24 cellular contexts compared by ENCODE assay signal in the genomic region with DNA sequence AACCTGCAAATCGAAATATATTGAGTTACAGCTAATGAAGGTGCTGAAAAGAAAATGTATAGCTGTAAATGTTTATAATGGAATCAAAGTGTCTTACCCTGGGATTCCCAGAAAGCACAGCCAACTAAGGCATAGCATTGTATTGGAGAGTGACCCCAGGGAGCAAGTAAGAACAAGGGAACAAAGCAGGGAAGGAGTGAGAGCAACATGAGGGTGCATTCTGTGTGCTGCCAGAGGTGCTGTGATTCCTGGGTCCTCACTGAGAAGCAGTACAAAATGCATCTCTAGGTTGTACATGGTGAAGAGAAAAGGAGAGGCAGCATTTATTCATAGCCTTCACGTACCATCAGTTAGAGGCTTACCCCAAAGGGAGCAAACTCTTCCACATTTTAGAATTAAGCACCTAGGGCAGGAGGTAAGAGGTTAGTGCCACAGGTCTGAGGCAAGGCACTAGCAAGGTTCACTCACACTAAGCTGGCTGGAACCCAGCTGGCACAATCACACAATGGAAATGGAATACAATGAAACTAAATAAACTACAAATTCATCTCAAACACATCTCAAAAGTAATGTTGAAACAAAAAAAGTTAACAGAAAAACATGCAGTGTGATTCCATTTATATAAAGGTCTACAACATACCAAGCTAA.
"Had no signal": no experiment of that assay in that cellular context is flagged by ENCODE, and none has a peak within 500 bp of the region (broad histone marks: within the 10 kb centered on the region; RNA-seq: fewer than 3 reads in every experiment).

No MANE protein-coding gene starts in this region.

- H3K27ac Mint-ChIP-seq: IgD-negative memory B cell had no signal

- H3K36me3 ChIP-seq: SJCRH30 had no signal

- H3K36me3 Mint-ChIP-seq: IgD-negative memory B cell had no signal

- H3K4me1 Mint-ChIP-seq: IgD-negative memory B cell had no signal

- H3K27ac ChIP-seq: HL-60, RWPE1, SJCRH30 had no signal

- ATAC-seq: K562, Panc1, PC-3, SK-N-SH treated with all-trans-retinoic acid at 6 μM for 48 hours had no signal

- H3K4me1 ChIP-seq: SJCRH30 had no signal

- DNase-seq: NCI-H1092; NCI-H1105 treated with DMSO at 0.1 percent for 48 hours; NCI-H1417 treated with DMSO at 0.1 percent for 48 hours; NCI-H146; NCI-H1694 treated with DMSO at 0.1 percent for 48 hours; NCI-H1930; NCI-H2081; NCI-H2107; NCI-H2227 treated with DMSO at 0.1 percent for 48 hours; NCI-H524; NCI-H526 treated with DMSO at 0.1 percent for 48 hours; NCI-H748 treated with DMSO at 0.1 percent for 48 hours; NK-92 treated with Interleukin-12 subunit alpha and Interleukin-12 subunit beta, amount 100 ng/mL, for 24 hours; PC-3; SHP77; SJCRH30; T-helper 1 cell had no signal

- FAIRE-seq: HTR-8/SVneo, K562 had no signal

- H3K4me3 ChIP-seq: K562, SJCRH30 had no signal

- H3K27me3 ChIP-seq: SJCRH30 had no signal

- H3K4me3 Mint-ChIP-seq: IgD-negative memory B cell had no signal
